In the genomic region with DNA sequence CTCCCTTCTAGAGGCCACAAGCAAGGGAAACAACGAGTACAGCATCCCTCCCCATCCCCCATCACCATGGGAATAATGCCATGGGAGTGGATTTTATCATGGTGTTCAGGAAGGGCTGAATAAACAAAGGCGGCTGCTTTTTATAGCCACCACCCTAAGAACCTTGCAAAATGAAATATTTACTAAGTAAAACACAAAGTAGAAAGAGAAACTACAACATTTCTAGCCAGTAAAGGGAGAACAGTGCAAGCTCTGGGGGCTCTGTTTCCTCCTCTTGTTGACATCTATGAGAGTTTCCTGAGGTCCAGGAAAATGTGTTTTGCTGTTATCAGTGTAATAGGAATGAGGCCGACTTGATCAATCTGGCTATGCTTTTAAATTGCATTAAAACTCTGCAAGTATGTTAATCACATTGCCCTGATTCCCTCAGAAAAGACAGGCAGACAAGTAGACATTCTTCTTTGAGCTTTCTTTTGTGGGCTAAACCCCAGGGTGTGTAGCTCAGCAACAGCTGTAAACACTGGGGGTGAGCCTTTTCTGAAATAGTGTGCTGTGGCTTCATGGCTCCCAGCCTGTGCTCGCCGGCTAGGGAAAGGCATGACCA, we compare ENCODE assay signal across 19 cellular contexts. TPM values are rescaled to one million over a fixed set of nuclear protein-coding genes. Genes with fewer than 3 reads are reported as not detected.
DNase-seq lines count a peak whose midpoint lies in the region; TF ChIP-seq lines count a peak whose summit lies in the region.
"Had no signal": no experiment of that assay in that cellular context is flagged by ENCODE, and none has a peak within 500 bp of the region (broad histone marks: within the 10 kb centered on the region; RNA-seq: fewer than 3 reads in every experiment).

No MANE protein-coding gene starts in this region.

- no peaks in the 10 kb centered on the region for H3K27me3 ChIP-seq in BLaER1 treated with 17β-estradiol and CSF1 and Interleukin-3, amounts not matched to agents 10 nM and 100 nM
- H3K27me3 ChIP-seq in MG63 = no peaks in the 10 kb centered on the region; the same call in 1 of the 2 replicates

- peak overlapping the region in 2 of 11 experiments; percentile 19 to 42; a peak in 1 of 22 replicates for H3K9ac ChIP-seq in BLaER1 treated with 17β-estradiol and CSF1 and Interleukin-3, amounts not matched to agents 10 nM and 100 nM

- DNase-seq in NB4 (ENCODE audit: low read depth) (peak; percentile 31), dermis blood vessel endothelial cell (peak; percentile 53), midbrain (lab: John Stamatoyannopoulos, UW) (peak; percentile 19), immature natural killer cell (no peak), SW480 (ENCODE audit: low spot score) (no peak), amniotic stem cell (lab: John Stamatoyannopoulos, UW) (no peak), MG63 (no peak)
- DNase-seq: activated CD4-positive, CD25-positive, alpha-beta regulatory T cell; cerebellar nuclear complex; GDM1; NCI-H1105; NCI-H2227 treated with DMSO at 0.1 percent for 48 hours; occipital lobe; OCI-M1; stimulated activated CD4-positive, alpha-beta T cell treated with anti-CD3 and anti-CD28 coated beads, Interleukin-4, amount 100 ng/mL, for 1 hour had no signal

- no peak overlapping the region for H3K4me3 Mint-ChIP-seq in immature natural killer cell
- H3K4me3 Mint-ChIP-seq: activated T-helper 17 cell treated with anti-CD3 and anti-CD28 coated beads, Interleukin-2, amount 50 U/mL, for 72 hours had no signal

- no peaks in the 10 kb centered on the region for H4K20me1 ChIP-seq in BLaER1 treated with 17β-estradiol and CSF1 and Interleukin-3, amounts not matched to agents 10 nM and 100 nM

- no peak for TF ChIP-seq CTCF in NB4 (IDR thresholded peaks at IDR 0.05; ENCODE audit: low read depth, low read length)

- H3K4me1 ChIP-seq in BLaER1 treated with 17β-estradiol and CSF1 and Interleukin-3, amounts not matched to agents 10 nM and 100 nM = peaks cover 0 to 44% (median 22%) of the 10 kb centered on the region in 10 experiments; a peak in 14 of 20 replicates

- TF ChIP-seq POLR2A in NB4 (IDR thresholded peaks at IDR 0.05; ENCODE audit: extremely low read depth, insufficient read length) = no peak

- H3K4me3 ChIP-seq in BLaER1 treated with 17β-estradiol and CSF1 and Interleukin-3, amounts not matched to agents 10 nM and 100 nM = no peak overlapping the region
- H3K4me3 ChIP-seq in NB4 (ENCODE audit: low read depth, low read length) (no peak overlapping the region), MG63 (no peak overlapping the region)
- H3K4me3 ChIP-seq: K562 had no signal

- H3K4me1 Mint-ChIP-seq in immature natural killer cell = peaks cover 0 to 9% of the 10 kb centered on the region in 2 donors

- peak overlapping the region in 9 of 11 experiments; percentile 26 to 79 (median 63); a peak in 17 of 22 replicates for H3K4me2 ChIP-seq in BLaER1 treated with 17β-estradiol and CSF1 and Interleukin-3, amounts not matched to agents 10 nM and 100 nM

- H3K27me3 Mint-ChIP-seq in immature natural killer cell (ENCODE audit: low read depth in 3 of 3) = peaks cover 4 to 12% (median 7%) of the 10 kb centered on the region in 3 donors

- peak overlapping the region in 5 of 11 experiments; percentile 12 to 44 (median 26); a peak in 7 of 22 replicates for H3K27ac ChIP-seq in BLaER1 treated with 17β-estradiol and CSF1 and Interleukin-3, amounts not matched to agents 10 nM and 100 nM

- H3K27ac Mint-ChIP-seq in immature natural killer cell = no peak overlapping the region
- H3K27ac Mint-ChIP-seq: activated T-helper 17 cell treated with anti-CD3 and anti-CD28 coated beads, Interleukin-2, amount 50 U/mL, for 72 hours had no signal

- H3K36me3 Mint-ChIP-seq in immature natural killer cell = peaks cover 0 to 4% (median 0%) of the 10 kb centered on the region in 3 donors

- no peaks in the 10 kb centered on the region for H3K36me3 ChIP-seq in BLaER1 treated with 17β-estradiol and CSF1 and Interleukin-3, amounts not matched to agents 10 nM and 100 nM
- no peaks in the 10 kb centered on the region for H3K36me3 ChIP-seq in MG63

- H3K9me3 Mint-ChIP-seq in immature natural killer cell = peaks cover 0 to 1% (median 0%) of the 10 kb centered on the region in 6 donors
- H3K9me3 Mint-ChIP-seq: activated T-helper 17 cell treated with anti-CD3 and anti-CD28 coated beads, Interleukin-2, amount 50 U/mL, for 72 hours had no signal

- no peaks in the 10 kb centered on the region for H3K9me3 ChIP-seq in BLaER1 treated with 17β-estradiol and CSF1 and Interleukin-3, amounts not matched to agents 10 nM and 100 nM (replicated peaks in 1 of 11)
- no peaks in the 10 kb centered on the region for H3K9me3 ChIP-seq in MG63

RNA-seq across cellular contexts. Expression of a gene that starts 31.1 kb away (rescaled TPM):
- total RNA-seq in dermis blood vessel endothelial cell = 0.05 TPM in 1 of 2 replicates, not detected in the other
- not detected for polyA plus RNA-seq in immature natural killer cell
- not detected in 2 replicates for total RNA-seq in MG63 (2014; rRNA removed; shearing (Covaris generic); ENCODE audit: low replicate concordance)
- total RNA-seq: activated CD8-positive, alpha-beta memory T cell treated with anti-CD3 and anti-CD28 coated beads for 36 hours had no signal
- polyA plus RNA-seq: K562 had no signal

Comparison
In these comparisons a context has a peak if more than half of its experiments do, and no peak if none do; other contexts are left out.
1. DNase-seq: peak in NB4 (single experiment), dermis blood vessel endothelial cell (single experiment) and midbrain (single experiment); none in immature natural killer cell (0 of 3), SW480 (single experiment), amniotic stem cell (single experiment) and MG63 (single experiment).